In genomic region chr10:47090042-47090441, GRCh38 we compare ENCODE assay signal across 19 cellular contexts.
"Had no signal": no experiment of that assay in that cellular context is flagged by ENCODE, and none has a peak within 500 bp of the region (broad histone marks: within the 10 kb centered on the region; RNA-seq: fewer than 3 reads in every experiment).

No MANE protein-coding gene starts in this region.

- H3K36me3 Mint-ChIP-seq: mesothelial cell of epicardium, naive B cell had no signal

- DNase-seq: dermis blood vessel endothelial cell; dorsolateral prefrontal cortex; effector CD4-positive, alpha-beta T cell; effector memory CD4-positive, alpha-beta T cell; foreskin keratinocyte; heart left ventricle; hypothalamus; left cardiac atrium; left lung; left ventricle myocardium superior; lower lobe of right lung; mesenchymal stem cell; mucosa of descending colon; naive B cell had no signal

- H3K4me3 ChIP-seq: coronary artery, dorsolateral prefrontal cortex, esophagus muscularis mucosa, gastroesophageal sphincter, heart left ventricle, hepatocyte, left lung, lower lobe of right lung, mucosa of descending colon had no signal

- H3K4me3 Mint-ChIP-seq: mesothelial cell of epicardium, naive B cell had no signal

- H3K27ac Mint-ChIP-seq: mesothelial cell of epicardium had no signal

- H3K4me1 Mint-ChIP-seq: mesothelial cell of epicardium, naive B cell had no signal
